Comparison of ENCODE assay signal across 10 cellular contexts in the genomic region with DNA sequence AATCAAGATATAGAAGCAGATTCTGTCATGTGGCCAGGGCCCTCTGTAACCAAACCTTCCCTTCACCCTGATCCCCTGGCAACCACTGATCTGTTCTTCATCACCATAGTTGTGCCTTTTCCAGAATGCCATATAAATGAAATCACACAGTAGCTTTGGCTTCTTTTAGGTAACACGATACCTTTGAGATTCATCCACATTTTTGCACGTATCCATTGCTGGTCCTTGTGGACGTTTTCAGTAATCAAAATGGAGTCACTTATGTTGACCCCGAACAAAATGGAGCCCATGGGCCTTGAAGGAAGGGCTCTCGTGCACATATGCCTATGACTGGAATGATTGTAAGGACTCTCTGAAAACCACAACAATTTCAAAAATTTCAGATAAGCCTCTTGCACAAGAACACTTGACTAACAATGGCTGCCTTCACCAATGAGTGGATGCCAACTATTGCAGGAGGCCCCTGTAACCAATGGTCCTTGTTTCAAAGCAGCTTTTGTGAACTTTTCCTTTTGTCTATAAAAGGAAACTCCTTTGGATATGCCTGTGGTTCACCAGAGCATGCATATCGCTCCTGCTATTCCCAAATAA.
DNase-seq lines count a peak whose midpoint lies in the region; ATAC-seq, FAIRE-seq and TF ChIP-seq lines count a peak whose summit lies in the region.
"Had no signal": no experiment of that assay in that cellular context is flagged by ENCODE, and none has a peak within 500 bp of the region (broad histone marks: within the 10 kb centered on the region; RNA-seq: fewer than 3 reads in every experiment).

No MANE protein-coding gene starts in this region.

- DNase-seq in H4 (ENCODE audit: low spot score), result peak; percentile 94
- peak; percentile 86 for DNase-seq in fibroblast of gingiva (ENCODE audit: low read depth)
- DNase-seq in retinal pigment epithelial cell (ENCODE audit: low read depth), result peak; percentile 99
- DNase-seq in D721Med (ENCODE audit: insufficient read length, low spot score), result no peak
- no peak for DNase-seq in dorsolateral prefrontal cortex
- DNase-seq in Peyer's patch, result no peak
- DNase-seq: posterior cingulate gyrus had no signal

- H3K9me2 ChIP-seq in OCI-LY1 (ENCODE audit: low read depth, low read length), result no peaks in the 10 kb centered on the region

- H3K4me3 ChIP-seq in OCI-LY1 (ENCODE audit: low read depth, low read length, poor library complexity, severe bottlenecking) (no peak overlapping the region), retinal pigment epithelial cell (ENCODE audit: low read length) (no peak overlapping the region), dorsolateral prefrontal cortex (no peak overlapping the region), Peyer's patch (no peak overlapping the region)

- intact Hi-C loops in dorsolateral prefrontal cortex (cut with DNase I), result no loop called here

- no peak for FAIRE-seq in D721Med (lab: Jason Lieb, UNC)

- no peak for TF ChIP-seq POLR2A in Peyer's patch (IDR thresholded peaks at IDR 0.05)

- ATAC-seq in HG03354 (IDR thresholded peaks at IDR 0.05; ENCODE audit: poor library complexity, severe bottlenecking, unreplicated experiment), result no peak

- TF ChIP-seq CTCF in OCI-LY1 (IDR thresholded peaks at IDR 0.05; ENCODE audit: low read length), result no peak
- TF ChIP-seq CTCF in retinal pigment epithelial cell (conservative IDR thresholded peaks at IDR 0.05; ENCODE audit: low read depth, low read length), result no peak
- TF ChIP-seq CTCF in D721Med (IDR thresholded peaks at IDR 0.05; ENCODE audit: insufficient read depth, missing control alignments), result no peak
- TF ChIP-seq CTCF in dorsolateral prefrontal cortex (IDR thresholded peaks at IDR 0.05 in 54 of 56, conservative IDR thresholded peaks at IDR 0.05 in 2 of 56; ENCODE audit: low read depth in 1 of 56, partially characterized antibody in 56 of 56), result no peak
- TF ChIP-seq CTCF in Peyer's patch (IDR thresholded peaks at IDR 0.05), result no peak

- H3K27ac ChIP-seq in OCI-LY1 (ENCODE audit: low read depth, low read length, poor library complexity, severe bottlenecking) (no peak overlapping the region), dorsolateral prefrontal cortex (no peak overlapping the region), Peyer's patch (no peak overlapping the region)
- H3K27ac ChIP-seq: HL-60 had no signal

- H3K4me2 ChIP-seq in OCI-LY1 (ENCODE audit: low read length), result no peak overlapping the region

- no peaks in the 10 kb centered on the region for H3F3A ChIP-seq in OCI-LY1 (ENCODE audit: insufficient read depth, low read length)

- no peak overlapping the region for H3K9ac ChIP-seq in OCI-LY1 (ENCODE audit: low read length)

- no peaks in the 10 kb centered on the region for H3K79me2 ChIP-seq in OCI-LY1 (ENCODE audit: insufficient read depth, low read length)

- H3K36me3 ChIP-seq in OCI-LY1 (ENCODE audit: insufficient read depth, low read length) (no peaks in the 10 kb centered on the region), Peyer's patch (no peaks in the 10 kb centered on the region)

- H3K9me3 ChIP-seq in OCI-LY1 (ENCODE audit: low read length), result no peaks in the 10 kb centered on the region
- H3K9me3 ChIP-seq in Peyer's patch, result no peaks in the 10 kb centered on the region

- H3K4me1 ChIP-seq in OCI-LY1 (ENCODE audit: insufficient read depth, low read length, severe bottlenecking) (peaks cover 23% of the 10 kb centered on the region), Peyer's patch (no peaks in the 10 kb centered on the region)

- H3K27me3 ChIP-seq in OCI-LY1 (ENCODE audit: insufficient read depth, low read length) (no peaks in the 10 kb centered on the region; the same call in 1 of the 2 replicates), dorsolateral prefrontal cortex (peaks cover 0 to 5% (median 0%) of the 10 kb centered on the region in 45 donors), Peyer's patch (no peaks in the 10 kb centered on the region)

- H4K20me1 ChIP-seq in OCI-LY1 (ENCODE audit: insufficient read depth, low read length), result no peaks in the 10 kb centered on the region

- 0 out of 2 replicates have a peak overlapping the region, but pooled peaks have one; percentile 32 for H2AFZ ChIP-seq in OCI-LY1 (ENCODE audit: low read length)

Comparison
In these comparisons a context has a peak if more than half of its experiments do, and no peak if none do; other contexts are left out.
1. DNase-seq: peak in H4 (single experiment), fibroblast of gingiva (single experiment) and retinal pigment epithelial cell (single experiment); none in D721Med (single experiment), dorsolateral prefrontal cortex (0 of 10) and Peyer's patch (0 of 3).